8 cellular contexts compared by ENCODE assay signal in genomic region chr19:12035220-12036172, GRCh38. TPM values are rescaled to one million over a fixed set of nuclear protein-coding genes. Genes with fewer than 3 reads are reported as not detected.
DNase-seq lines count a peak whose midpoint lies in the region; ATAC-seq and TF ChIP-seq lines count a peak whose summit lies in the region.

TSS of gene ZNF433 (minus strand) at chr19:12035679. CDS start at chr19:12035539, 140 bp downstream.

- intact Hi-C loops in lower lobe of right lung (cut with DNase I): no loop called here

- no peak within 1 kb of the TSS for H3K27ac ChIP-seq in effector memory CD4-positive, alpha-beta T cell (ENCODE audit: insufficient read depth, low read length, poor library complexity, severe bottlenecking)
- peak within 1 kb of the TSS; percentile 83 for H3K27ac ChIP-seq in lower lobe of right lung

- no peaks in the 10 kb centered on the region for H3K36me3 ChIP-seq in effector memory CD4-positive, alpha-beta T cell (ENCODE audit: control insufficient read depth, insufficient read depth, low read length)
- H3K36me3 ChIP-seq in lower lobe of right lung: no peaks in the 10 kb centered on the region

- H3K27me3 ChIP-seq in effector memory CD4-positive, alpha-beta T cell (replicated peaks; ENCODE audit: control insufficient read depth, insufficient read depth, low read length, poor library complexity, severe bottlenecking): no peaks in the 10 kb centered on the region
- no peaks in the 10 kb centered on the region for H3K27me3 ChIP-seq in lower lobe of right lung (ENCODE audit: low read depth)

- no peak for TF ChIP-seq CTCF in GM13976 (IDR thresholded peaks at IDR 0.05; ENCODE audit: borderline replicate concordance, control extremely low read depth, extremely low read depth, insufficient read depth, missing control alignments)
- TF ChIP-seq CTCF in lower lobe of right lung (IDR thresholded peaks at IDR 0.05): no peak

- H3K4me3 ChIP-seq in effector memory CD4-positive, alpha-beta T cell (ENCODE audit: insufficient read depth, low read depth, low read length, poor library complexity, severe bottlenecking): peak within 1 kb of the TSS; percentile 65
- peak within 1 kb of the TSS; percentile 84 for H3K4me3 ChIP-seq in lower lobe of right lung

- peak; percentile 86 for ATAC-seq in HG03039 (IDR thresholded peaks at IDR 0.05; ENCODE audit: unreplicated experiment)
- peak; percentile 100 for ATAC-seq in lower lobe of right lung

- in situ Hi-C loops in GM13976 (cut with MboI; ENCODE audit: low sequenced_read_pairs, unreplicated experiment): no loop called here

- peak; percentile 94 for DNase-seq in GM13976 (ENCODE audit: low spot score)
- DNase-seq in NCI-H774 (lab: John Stamatoyannopoulos, UW): peak; percentile 91
- peak; percentile 27 to 53 (median 36) for DNase-seq in activated CD8-positive, alpha-beta memory T cell treated with anti-CD3 and anti-CD28 coated beads for 48 hours (ENCODE audit: low read depth in 2 of 3, low spot score in 2 of 3)
- peak in 2 of 3 donors; percentile 29 to 48 for DNase-seq in effector memory CD4-positive, alpha-beta T cell
- peak; percentile 96 for DNase-seq in lower lobe of right lung
- peak; percentile 65 to 74 for DNase-seq in stimulated activated CD4-positive, alpha-beta T cell treated with anti-CD3 and anti-CD28 coated beads, Interleukin-4, amount 100 ng/mL, for 4 hours
- no peak for DNase-seq in NCI-H1694 (lab: John Stamatoyannopoulos, UW)

- H3K4me1 ChIP-seq in effector memory CD4-positive, alpha-beta T cell (ENCODE audit: control insufficient read depth, insufficient read depth, low read length, poor library complexity, severe bottlenecking): peaks cover 4% of the 10 kb centered on the region
- H3K4me1 ChIP-seq in lower lobe of right lung: peaks cover 19% of the 10 kb centered on the region

- no peaks in the 10 kb centered on the region for H3K9me3 ChIP-seq in effector memory CD4-positive, alpha-beta T cell (ENCODE audit: control insufficient read depth, low read length)
- no peaks in the 10 kb centered on the region for H3K9me3 ChIP-seq in lower lobe of right lung

RNA-seq across cellular contexts. Expression of gene ZNF433, which starts in this region (rescaled TPM):
- 5.1 TPM for total RNA-seq in lower lobe of right lung
